ENCODE assay signal across 23 cellular contexts in the genomic region with DNA sequence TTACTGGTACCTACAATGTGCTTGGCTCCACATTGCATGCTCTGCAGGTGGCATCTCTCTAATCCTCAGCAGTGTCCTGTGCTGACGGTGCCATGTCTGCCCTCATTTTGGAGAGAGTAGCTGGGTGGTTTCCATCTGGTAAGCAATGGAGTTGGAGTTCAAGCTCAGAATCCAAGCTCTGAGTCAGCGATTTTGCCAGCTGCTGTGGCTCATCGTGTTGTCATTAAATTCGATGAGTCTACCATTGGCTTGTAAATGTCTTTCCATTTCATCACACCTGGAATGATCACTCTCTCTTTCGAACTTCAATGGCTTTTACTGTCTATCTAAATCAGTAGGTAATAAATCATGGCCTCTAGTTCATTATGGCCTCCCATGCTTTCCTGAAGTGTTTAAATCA.
DNase-seq lines count a peak whose midpoint lies in the region; ATAC-seq, FAIRE-seq and TF ChIP-seq lines count a peak whose summit lies in the region.
"Had no signal": no experiment of that assay in that cellular context is flagged by ENCODE, and none has a peak within 500 bp of the region (broad histone marks: within the 10 kb centered on the region; RNA-seq: fewer than 3 reads in every experiment).

No MANE protein-coding gene starts in this region.

- CTCF ChIA-PET in A549 (lab: Yijun Ruan, JAX), result no interaction called here
- CTCF ChIA-PET in PC-3 (lab: Charles Lee), result no interaction called here
- CTCF ChIA-PET in CD8-positive, alpha-beta T cell (lab: Charles Lee), result interaction anchor here (1.0 kb wide), 1 partner anchor 281 kb away, joined by 3 read pairs; no protein-coding TSS in a partner anchor

- no peaks in the 10 kb centered on the region for H3K4me1 ChIP-seq in A549
- no peaks in the 10 kb centered on the region; the same call in 1 of the 2 replicates for H3K4me1 ChIP-seq in GM23248 (ENCODE audit: insufficient read depth)
- no peaks in the 10 kb centered on the region for H3K4me1 ChIP-seq in PC-3 (ENCODE audit: insufficient read depth, low read length)
- H3K4me1 ChIP-seq in kidney (ENCODE audit: control insufficient read depth in 1 of 2, insufficient read depth in 1 of 2, low read depth in 1 of 2, low read length in 2 of 2), result no peaks in the 10 kb centered on the region
- H3K4me1 ChIP-seq in CD8-positive, alpha-beta T cell (ENCODE audit: insufficient read depth, low read length), result no peaks in the 10 kb centered on the region

- FAIRE-seq in A549 (lab: Jason Lieb, UNC) (no peak), kidney (lab: Jason Lieb, UNC) (no peak)
- FAIRE-seq: A204.1 had no signal

- ATAC-seq in A549 (no peak), PC-3 (no peak), esophagus mucosa (peak; percentile 33)
- ATAC-seq in CD8-positive, alpha-beta T cell, result no peak
- ATAC-seq: HCT116, SK-N-SH treated with all-trans-retinoic acid at 6 μM for 48 hours had no signal

- H3K4me3 Mint-ChIP-seq in CD8-positive, alpha-beta T cell, result no peak overlapping the region
- H3K4me3 Mint-ChIP-seq: B cell; CD4-positive, alpha-beta memory T cell; T-helper 1 cell treated with Interleukin-12 subunit alpha and Interleukin-12 subunit beta and Interleukin-4 antibody, amounts not matched to agents 30 μg/mL and 1 μg/mL, for 36 hours had no signal

- H3K27me3 Mint-ChIP-seq in CD8-positive, alpha-beta T cell (ENCODE audit: low read depth), result peaks cover 4% of the 10 kb centered on the region
- H3K27me3 Mint-ChIP-seq: CD4-positive, alpha-beta memory T cell had no signal

- TF ChIP-seq EP300 in A549 (IDR thresholded peaks at IDR 0.05), result no peak

- no peaks in the 10 kb centered on the region for H3F3A ChIP-seq in GM23248 (ENCODE audit: insufficient read depth)
- no peaks in the 10 kb centered on the region for H3F3A ChIP-seq in PC-3 (ENCODE audit: low read length, unreplicated experiment)

- no peak overlapping the region for H3K27ac Mint-ChIP-seq in CD8-positive, alpha-beta T cell
- H3K27ac Mint-ChIP-seq: B cell; CD4-positive, alpha-beta memory T cell; T-helper 1 cell treated with Interleukin-12 subunit alpha and Interleukin-12 subunit beta and Interleukin-4 antibody, amounts not matched to agents 30 μg/mL and 1 μg/mL, for 36 hours had no signal

- no TSS peak for BruUV-seq in PC-3 (replicated peaks; lab: Mats Ljungman, UMichigan)

- H3K9me2 ChIP-seq in GM23248 (ENCODE audit: insufficient read depth) (no peaks in the 10 kb centered on the region), PC-3 (replicated peaks; ENCODE audit: low read length) (no peaks in the 10 kb centered on the region)

- H3K36me3 Mint-ChIP-seq in CD8-positive, alpha-beta T cell, result no peaks in the 10 kb centered on the region
- H3K36me3 Mint-ChIP-seq: CD4-positive, alpha-beta memory T cell had no signal

- H3K27me3 ChIP-seq in GM23248 (replicated peaks; ENCODE audit: insufficient read depth) (no peaks in the 10 kb centered on the region), PC-3 (ENCODE audit: low read length) (no peaks in the 10 kb centered on the region; the same call in 1 of the 2 replicates)
- H3K27me3 ChIP-seq in CD8-positive, alpha-beta T cell (ENCODE audit: insufficient read depth, low read length), result no peaks in the 10 kb centered on the region

- no peaks in the 10 kb centered on the region for H3K9me3 ChIP-seq in A549
- no peaks in the 10 kb centered on the region for H3K9me3 ChIP-seq in GM23248 (ENCODE audit: low read depth)
- no peaks in the 10 kb centered on the region for H3K9me3 ChIP-seq in PC-3 (ENCODE audit: low read length)
- H3K9me3 ChIP-seq in kidney (ENCODE audit: control insufficient read depth in 1 of 2, low read length in 2 of 2), result no peaks in the 10 kb centered on the region
- H3K9me3 ChIP-seq in CD8-positive, alpha-beta T cell (ENCODE audit: low read length), result no peaks in the 10 kb centered on the region

- H3K9me3 Mint-ChIP-seq in CD8-positive, alpha-beta T cell, result no peaks in the 10 kb centered on the region
- H3K9me3 Mint-ChIP-seq: T-helper 1 cell treated with Interleukin-12 subunit alpha and Interleukin-12 subunit beta and Interleukin-4 antibody, amounts not matched to agents 30 μg/mL and 1 μg/mL, for 36 hours had no signal

- POLR2A ChIA-PET in A549 (lab: Yijun Ruan, JAX), result no interaction called here
- POLR2A ChIA-PET in PC-3 (lab: Charles Lee; ENCODE audit: unreplicated experiment), result no interaction called here
- POLR2A ChIA-PET in CD8-positive, alpha-beta T cell (lab: Charles Lee), result no interaction called here

- no peak for TF ChIP-seq POLR2A in A549 (IDR thresholded peaks at IDR 0.05; ENCODE audit: low read length)

- H2AFZ ChIP-seq in GM23248 (no peak overlapping the region), PC-3 (ENCODE audit: low read length) (no peak overlapping the region)

- H3K4me3 ChIP-seq in A549, result no peak overlapping the region
- no peak overlapping the region for H3K4me3 ChIP-seq in GM23248
- no peak overlapping the region for H3K4me3 ChIP-seq in PC-3 (ENCODE audit: low read length)
- no peak overlapping the region for H3K4me3 ChIP-seq in kidney (ENCODE audit: low read length in 2 of 2)
- H3K4me3 ChIP-seq in CD8-positive, alpha-beta T cell (ENCODE audit: low read depth, low read length), result no peak overlapping the region

- no peak overlapping the region for H3K9ac ChIP-seq in GM23248
- H3K9ac ChIP-seq in PC-3 (ENCODE audit: low read length), result no peak overlapping the region
- H3K9ac ChIP-seq in kidney (ENCODE audit: low read length in 2 of 2), result no peak overlapping the region

- in situ Hi-C loops in GM23248 (cut with MboI), result no loop called here
- in situ Hi-C loops in GM13976 (cut with MboI; ENCODE audit: low sequenced_read_pairs, unreplicated experiment), result no loop called here

- intact Hi-C loops in PC-3 (cut with micrococcal nuclease) (no loop called here), kidney (cut with DNase I) (no loop called here)
- intact Hi-C loops in CD8-positive, alpha-beta T cell (cut with DNase I, micrococcal nuclease), result no loop called here

- H3K27ac ChIP-seq in A549, result no peak overlapping the region
- no peak overlapping the region for H3K27ac ChIP-seq in GM23248
- no peak overlapping the region for H3K27ac ChIP-seq in PC-3 (ENCODE audit: low read length)
- H3K27ac ChIP-seq in kidney (ENCODE audit: low read depth in 2 of 2, low read length in 2 of 2), result no peak overlapping the region
- no peak overlapping the region for H3K27ac ChIP-seq in CD8-positive, alpha-beta T cell (ENCODE audit: low read depth, low read length)

- H3K4me2 ChIP-seq in A549 (no peak overlapping the region), GM23248 (ENCODE audit: unreplicated experiment) (no peak overlapping the region), PC-3 (ENCODE audit: low read length) (no peak overlapping the region)

- DNase-seq in A549 (ENCODE audit: low read depth in 1 of 2, low spot score in 1 of 2) (no peak), GM23248 (peak; percentile 77), PC-3 (peak; percentile 23), kidney (no peak), NCI-H226 (no peak), GM13976 (ENCODE audit: low spot score) (no peak)
- DNase-seq in CD8-positive, alpha-beta T cell, result no peak
- DNase-seq: CD4-positive, alpha-beta memory T cell; DND-41; GF-D8; MV-4-11; NCI-H1436 treated with DMSO at 0.1 percent for 48 hours; NCI-H2081; NCI-H2227 treated with DMSO at 0.1 percent for 48 hours; NCI-H526; NK-92 treated with Interleukin-12 subunit alpha and Interleukin-12 subunit beta, amount 100 ng/mL, for 24 hours; SHP77 had no signal

- H3K36me3 ChIP-seq in GM23248 (ENCODE audit: low read depth), result no peaks in the 10 kb centered on the region
- no peaks in the 10 kb centered on the region for H3K36me3 ChIP-seq in PC-3 (ENCODE audit: low read depth, low read length)
- no peaks in the 10 kb centered on the region for H3K36me3 ChIP-seq in kidney (ENCODE audit: control insufficient read depth in 1 of 2, insufficient read depth in 2 of 2, low read length in 2 of 2)
- no peaks in the 10 kb centered on the region for H3K36me3 ChIP-seq in CD8-positive, alpha-beta T cell (ENCODE audit: insufficient read depth, low read length)

- 0% methylated on average over 5 of the region's 5 CpGs for WGBS in A549 (ENCODE audit: missing lambda C conversion rate)
- 3% methylated on average over 5 of the region's 5 CpGs for WGBS in GM23248 (ENCODE audit: low coverage in 1 of 2, low lambda C conversion rate in 2 of 2, missing lambda C conversion rate in 2 of 2), 2 experiments

- TF ChIP-seq RAD21 in A549 (conservative IDR thresholded peaks at IDR 0.05 in 1 of 2, IDR thresholded peaks at IDR 0.05 in 1 of 2), result no peak

- no peak for TF ChIP-seq CTCF in A549 (IDR thresholded peaks at IDR 0.05)
- TF ChIP-seq CTCF in PC-3 (conservative IDR thresholded peaks at IDR 0.05; ENCODE audit: low read depth, low read length), result no peak
- no peak for TF ChIP-seq CTCF in kidney (IDR thresholded peaks at IDR 0.05; ENCODE audit: borderline replicate concordance, extremely low read depth, insufficient read depth)
- TF ChIP-seq CTCF in CD8-positive, alpha-beta T cell (IDR thresholded peaks at IDR 0.05), result no peak
- TF ChIP-seq CTCF in GM13976 (IDR thresholded peaks at IDR 0.05; ENCODE audit: borderline replicate concordance, control extremely low read depth, extremely low read depth, insufficient read depth, missing control alignments), result no peak

- H3K79me2 ChIP-seq in GM23248 (ENCODE audit: insufficient read depth), result no peaks in the 10 kb centered on the region
- no peaks in the 10 kb centered on the region for H3K79me2 ChIP-seq in PC-3 (ENCODE audit: low read length)

- H3K4me1 Mint-ChIP-seq in CD8-positive, alpha-beta T cell (ENCODE audit: low read depth), result no peaks in the 10 kb centered on the region
- H3K4me1 Mint-ChIP-seq: B cell; CD4-positive, alpha-beta memory T cell had no signal

- H4K20me1 ChIP-seq in GM23248 (ENCODE audit: insufficient read depth) (no peaks in the 10 kb centered on the region), PC-3 (ENCODE audit: low read length) (no peaks in the 10 kb centered on the region)

TF ChIP-seq in A549, 52 proteins besides CTCF, POLR2A, EP300 and RAD21:
- TF ChIP-seq MAZ (IDR thresholded peaks at IDR 0.05; ENCODE audit: borderline replicate concordance, low read depth, low read length), result no peak
- TF ChIP-seq, protein P1, sequence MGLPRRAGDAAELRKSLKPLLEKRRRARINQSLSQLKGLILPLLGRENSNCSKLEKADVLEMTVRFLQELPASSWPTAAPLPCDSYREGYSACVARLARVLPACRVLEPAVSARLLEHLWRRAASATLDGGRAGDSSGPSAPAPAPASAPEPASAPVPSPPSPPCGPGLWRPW (IDR thresholded peaks at IDR 0.05), result no peak
- TF ChIP-seq MAFK (IDR thresholded peaks at IDR 0.05; ENCODE audit: partially characterized antibody), result peak; percentile 50

Comparison
In these comparisons a context has a peak if more than half of its experiments do, and no peak if none do; other contexts are left out.
1. DNase-seq: peak in GM23248 (single experiment) and PC-3 (single experiment); none in A549 (0 of 2), kidney (single experiment), NCI-H226 (single experiment), CD8-positive, alpha-beta T cell (0 of 7) and GM13976 (single experiment).